ENCODE assay signal across 29 cellular contexts in the genomic region with DNA sequence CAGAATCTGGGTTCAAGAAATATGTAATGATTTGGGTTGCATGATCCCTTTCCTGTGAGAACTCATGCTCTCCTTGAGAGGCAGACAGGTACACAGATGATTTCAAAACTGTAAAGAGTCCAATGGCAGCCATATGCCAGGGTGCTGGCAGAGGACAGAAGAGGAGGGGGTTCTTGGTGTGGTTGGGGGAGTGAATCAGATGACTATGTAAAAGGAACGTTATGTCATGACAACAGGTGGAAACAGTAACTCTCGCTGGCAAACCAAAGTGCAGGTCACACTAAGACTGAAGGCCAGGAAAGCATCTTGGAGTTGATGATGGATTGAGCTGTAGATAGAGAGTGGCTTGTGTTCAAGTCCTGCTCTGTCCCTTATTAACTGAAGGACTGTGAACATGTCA. TPM values are rescaled to one million over a fixed set of nuclear protein-coding genes. Genes with fewer than 3 reads are reported as not detected.
A peak's percentile ranks its signal among the peaks of the same experiment; 100 is the strongest.
DNase-seq lines count a peak whose midpoint lies in the region; ATAC-seq, FAIRE-seq and TF ChIP-seq lines count a peak whose summit lies in the region.
"Had no signal": no experiment of that assay in that cellular context is flagged by ENCODE, and none has a peak within 500 bp of the region (broad histone marks: within the 10 kb centered on the region; RNA-seq: fewer than 3 reads in every experiment).

No MANE protein-coding gene starts in this region.

- TF ChIP-seq POLR2A in HepG2 (IDR thresholded peaks at IDR 0.05; ENCODE audit: insufficient read depth in 1 of 2, low read depth in 2 of 2, low read length in 2 of 2) (no peak), right lobe of liver (IDR thresholded peaks at IDR 0.05) (no peak)

- BruUV-seq in HepG2 (replicated peaks; lab: Mats Ljungman, UMichigan): no TSS peak

- intact Hi-C loops in HepG2 (cut with micrococcal nuclease; ENCODE audit: unreplicated experiment) (no loop called here), right lobe of liver (cut with DNase I) (no loop called here)

- no peaks in the 10 kb centered on the region for H3K27me3 Mint-ChIP-seq in progenitor cell of endocrine pancreas
- H3K27me3 Mint-ChIP-seq: CD4-positive, alpha-beta memory T cell; CD4-positive, CD25-positive, alpha-beta regulatory T cell had no signal

- H3K9ac ChIP-seq in HepG2 (ENCODE audit: insufficient read depth, low read depth, low read length) (no peak overlapping the region), SU-DHL-6 (ENCODE audit: low read length) (no peak overlapping the region)
- H3K9ac ChIP-seq: BLaER1 had no signal

- H3K36me3 Mint-ChIP-seq in progenitor cell of endocrine pancreas (ENCODE audit: insufficient read depth): no peaks in the 10 kb centered on the region
- H3K36me3 Mint-ChIP-seq: CD14-positive monocyte; CD4-positive, alpha-beta memory T cell; CD4-positive, CD25-positive, alpha-beta regulatory T cell; CD8-positive, alpha-beta memory T cell had no signal

- peaks cover 34% of the 10 kb centered on the region for H3F3A ChIP-seq in SU-DHL-6 (ENCODE audit: insufficient read depth)

- H4K20me1 ChIP-seq in HepG2 (ENCODE audit: insufficient read depth, low read length) (no peaks in the 10 kb centered on the region), SU-DHL-6 (ENCODE audit: low read depth, low read length) (no peaks in the 10 kb centered on the region)
- H4K20me1 ChIP-seq: BLaER1 had no signal

- no peaks in the 10 kb centered on the region for H3K27me3 ChIP-seq in HepG2 (ENCODE audit: control insufficient read depth in 1 of 2, insufficient read depth in 2 of 2, low read length in 2 of 2)
- no peaks in the 10 kb centered on the region for H3K27me3 ChIP-seq in right lobe of liver
- H3K27me3 ChIP-seq in SU-DHL-6 (ENCODE audit: low read length): no peaks in the 10 kb centered on the region
- H3K27me3 ChIP-seq: BE2C, BLaER1 had no signal

- no peak for TF ChIP-seq CTCF in HepG2 (CRISPR knock-in tag; IDR thresholded peaks at IDR 0.05)
- no peak for TF ChIP-seq CTCF in right lobe of liver (IDR thresholded peaks at IDR 0.05)
- no peak for TF ChIP-seq CTCF in SU-DHL-6 (IDR thresholded peaks at IDR 0.05; ENCODE audit: insufficient read depth, low read length, poor library complexity, severe bottlenecking)
- TF ChIP-seq CTCF in progenitor cell of endocrine pancreas (IDR thresholded peaks at IDR 0.05; ENCODE audit: unreplicated experiment): no peak

- no peaks in the 10 kb centered on the region for H3K79me2 ChIP-seq in HepG2 (ENCODE audit: insufficient read depth, low read length)
- no peaks in the 10 kb centered on the region for H3K79me2 ChIP-seq in SU-DHL-6 (ENCODE audit: insufficient read depth, low read length)

- H2AFZ ChIP-seq in HepG2 (ENCODE audit: low read length) (no peak overlapping the region), SU-DHL-6 (ENCODE audit: low read depth, low read length, severe bottlenecking) (no peak overlapping the region)

- CTCF ChIA-PET in HepG2 (lab: Yijun Ruan, JAX; ENCODE audit: low intra/inter-chr PET ratio, low total read pairs): no interaction called here

- H3K9me3 ChIP-seq in HepG2 (ENCODE audit: low read length) (no peaks in the 10 kb centered on the region), right lobe of liver (no peaks in the 10 kb centered on the region), SU-DHL-6 (ENCODE audit: insufficient read depth, low read length) (no peaks in the 10 kb centered on the region)
- H3K9me3 ChIP-seq: BE2C, BLaER1 had no signal

- no peaks in the 10 kb centered on the region for H3K9me3 Mint-ChIP-seq in progenitor cell of endocrine pancreas (ENCODE audit: low read depth)
- H3K9me3 Mint-ChIP-seq: CD4-positive, alpha-beta memory T cell; CD4-positive, CD25-positive, alpha-beta regulatory T cell; CD8-positive, alpha-beta memory T cell had no signal

- H3K36me3 ChIP-seq in HepG2 (replicated peaks in 1 of 2; ENCODE audit: control insufficient read depth in 1 of 2, insufficient read depth in 2 of 2, low read length in 2 of 2): peaks cover 20 to 77% of the 10 kb centered on the region in 2 experiments
- H3K36me3 ChIP-seq in right lobe of liver: no peaks in the 10 kb centered on the region
- peaks cover under 1% of the 10 kb centered on the region for H3K36me3 ChIP-seq in SU-DHL-6 (ENCODE audit: low read length)
- H3K36me3 ChIP-seq: BE2C, BLaER1 had no signal

- no peak overlapping the region for H3K4me3 Mint-ChIP-seq in progenitor cell of endocrine pancreas (ENCODE audit: low read depth)
- H3K4me3 Mint-ChIP-seq: CD14-positive monocyte; CD4-positive, alpha-beta memory T cell; CD4-positive, CD25-positive, alpha-beta regulatory T cell; CD8-positive, alpha-beta memory T cell had no signal

- H3K27ac Mint-ChIP-seq in progenitor cell of endocrine pancreas: peak overlapping the region; percentile 18
- H3K27ac Mint-ChIP-seq: CD14-positive monocyte; CD4-positive, alpha-beta memory T cell; CD4-positive, CD25-positive, alpha-beta regulatory T cell; CD8-positive, alpha-beta memory T cell had no signal

- no peak for TF ChIP-seq RAD21 in HepG2 (CRISPR knock-in tag; IDR thresholded peaks at IDR 0.05)

- no peak overlapping the region for H3K4me2 ChIP-seq in HepG2 (ENCODE audit: low read depth, low read length)
- no peak overlapping the region for H3K4me2 ChIP-seq in SU-DHL-6 (ENCODE audit: low read depth, low read length, poor library complexity, severe bottlenecking)
- H3K4me2 ChIP-seq: BLaER1 had no signal

- H3K4me1 ChIP-seq in HepG2 (ENCODE audit: insufficient read depth, low read length) (no peaks in the 10 kb centered on the region), right lobe of liver (no peaks in the 10 kb centered on the region)
- H3K4me1 ChIP-seq: BE2C, BLaER1 had no signal

- in situ Hi-C loops in HepG2 (cut with HindIII; ENCODE audit: extremely low pct_ligation_motif_present, low pct_unique_long_range_greater_than_20kb): loop anchor here (25.0 kb wide), 1 partner anchor 531 kb away; no protein-coding TSS in a partner anchor

- H3K4me1 Mint-ChIP-seq in progenitor cell of endocrine pancreas (ENCODE audit: low read depth): no peaks in the 10 kb centered on the region
- H3K4me1 Mint-ChIP-seq: CD14-positive monocyte; CD4-positive, alpha-beta memory T cell; CD4-positive, CD25-positive, alpha-beta regulatory T cell; CD8-positive, alpha-beta memory T cell had no signal

- H3K4me3 ChIP-seq in HepG2 (replicated peaks in 1 of 3; ENCODE audit: insufficient read depth in 1 of 3, low read depth in 2 of 3, low read length in 3 of 3) (no peak overlapping the region), right lobe of liver (no peak overlapping the region), SU-DHL-6 (ENCODE audit: insufficient read depth, low read length, poor library complexity, severe bottlenecking) (no peak overlapping the region)
- H3K4me3 ChIP-seq: BLaER1 had no signal

- TF ChIP-seq EP300 in HepG2 (IDR thresholded peaks at IDR 0.05; ENCODE audit: low read depth in 2 of 2, low read length in 2 of 2) (no peak), HepG2 (CRISPR knock-in tag; IDR thresholded peaks at IDR 0.05; ENCODE audit: borderline replicate concordance) (no peak)

- ATAC-seq in HepG2: no peak
- no peak for ATAC-seq in right lobe of liver
- ATAC-seq in HG02973 (IDR thresholded peaks at IDR 0.05; ENCODE audit: unreplicated experiment): no peak
- ATAC-seq in HG02970 (IDR thresholded peaks at IDR 0.05; ENCODE audit: low FRiP score, unreplicated experiment): no peak

- FAIRE-seq in HepG2 (lab: Jason Lieb, UNC): no peak
- FAIRE-seq: A204.1, G401.6, GM12891, GM19239 had no signal

- DNase-seq in HepG2 (ENCODE audit: low spot score): no peak
- DNase-seq in right lobe of liver: no peak
- DNase-seq in progenitor cell of endocrine pancreas (ENCODE audit: low spot score, unreplicated experiment): no peak
- no peak for DNase-seq in cortex of kidney (lab: John Stamatoyannopoulos, UW)
- DNase-seq: 8988T; ACHN; BE2C; C1 segment of cervical spinal cord; CD4-positive, alpha-beta memory T cell; CD4-positive, CD25-positive, alpha-beta regulatory T cell; CD8-positive, alpha-beta memory T cell; COR-L47; DMS 273 treated with DMSO at 0.1 percent for 48 hours; DMS153; DMS53; DMS79; DND-41; GF-D8 had no signal

- WGBS in HepG2 (ENCODE audit: low lambda C conversion rate): 90% methylated on average over 2 of the region's 2 CpGs
- whole genome bisulfite sequencing in right lobe of liver (ENCODE audit: insufficient coverage, low coverage, low lambda C conversion rate, missing lambda C conversion rate): 71% methylated on average over 2 of the region's 2 CpGs

- H3K9me2 ChIP-seq in SU-DHL-6 (replicated peaks; ENCODE audit: insufficient read depth, low read length): no peaks in the 10 kb centered on the region

- POLR2A ChIA-PET in HepG2 (lab: Yijun Ruan, JAX): no interaction called here

- H3K27ac ChIP-seq in HepG2 (ENCODE audit: extremely low read length, insufficient read depth, low read length) (no peak overlapping the region), right lobe of liver (no peak overlapping the region), SU-DHL-6 (ENCODE audit: low read depth, low read length) (peak overlapping the region; percentile 36)
- H3K27ac ChIP-seq: BLaER1 had no signal

RNA-seq across cellular contexts. Expression of a gene that starts 20.3 kb away (rescaled TPM):
- total RNA-seq in HepG2 (2016; rRNA removed; fragmentation: Illumina TruSeq; extraction: Trizol): not detected in 2 replicates
- not detected in 2 replicates for total RNA-seq in HepG2 (2016; cell fraction: cytosol; rRNA removed; fragmentation: Illumina TruSeq; extraction: Trizol; ENCODE audit: low read depth)
- total RNA-seq in HepG2 (2016; cell fraction: insoluble cytoplasmic fraction; rRNA removed; fragmentation: Illumina TruSeq; extraction: Trizol): not detected in 2 replicates
- total RNA-seq in HepG2 (2016; cell fraction: membrane; rRNA removed; fragmentation: Illumina TruSeq; extraction: Trizol): not detected in 2 replicates
- not detected in 2 replicates for total RNA-seq in HepG2 (2016; cell fraction: nucleus; rRNA removed; fragmentation: Illumina TruSeq; extraction: Trizol)
- 0.04 TPM in 1 of 2 replicates, not detected in the other for polyA plus RNA-seq in HepG2 (2011; rRNA removed)
- not detected in 2 replicates for polyA plus RNA-seq in HepG2 (2011; cell fraction: cytosol; rRNA removed)
- not detected in 2 replicates for polyA plus RNA-seq in HepG2 (2011; cell fraction: nucleus; rRNA removed)
- polyA plus RNA-seq in HepG2 (2012): 0.25 and 0.27 TPM in 2 replicates
- not detected in 2 replicates for polyA plus RNA-seq in HepG2 (2016; cell fraction: cytosol; fragmentation: Illumina TruSeq; extraction: Trizol; ENCODE audit: low read depth)
- not detected in 2 replicates for polyA plus RNA-seq in HepG2 (2016; cell fraction: insoluble cytoplasmic fraction; fragmentation: Illumina TruSeq; extraction: Trizol; ENCODE audit: low read depth)
- not detected in 2 replicates for polyA plus RNA-seq in HepG2 (2016; cell fraction: membrane; fragmentation: Illumina TruSeq; extraction: Trizol; ENCODE audit: low read depth)
- polyA plus RNA-seq in HepG2 (2016; cell fraction: nucleus; fragmentation: Illumina TruSeq; extraction: Trizol; ENCODE audit: insufficient read depth, low read depth): not detected in 2 replicates
- not detected in 2 replicates for polyA minus RNA-seq in HepG2 (2011; rRNA and poly(A)+ RNA removed; ENCODE audit: low replicate concordance)
- polyA minus RNA-seq in HepG2 (2011; cell fraction: cytosol; rRNA and poly(A)+ RNA removed): not detected in 2 replicates
- polyA minus RNA-seq in HepG2 (2011; cell fraction: nucleus; rRNA and poly(A)+ RNA removed): not detected in 2 replicates
- total RNA-seq in right lobe of liver: 1 to 10 TPM in 1 of 6 experiments, not detected in 5; 1.6 TPM
- total RNA-seq in progenitor cell of endocrine pancreas: not detected in 2 replicates
- total RNA-seq: A673; CD4-positive, alpha-beta memory T cell; CD4-positive, CD25-positive, alpha-beta regulatory T cell; CD8-positive, alpha-beta memory T cell had no signal
- polyA plus RNA-seq: CD14-positive monocyte; CD4-positive, alpha-beta memory T cell; CD4-positive, CD25-positive, alpha-beta regulatory T cell; CD8-positive, alpha-beta memory T cell had no signal

RNA-seq across cellular contexts. Expression of a gene that starts 29.9 kb away (rescaled TPM):
- not detected in 2 replicates for total RNA-seq in HepG2 (2016; rRNA removed; fragmentation: Illumina TruSeq; extraction: Trizol)
- total RNA-seq in HepG2 (2016; cell fraction: cytosol; rRNA removed; fragmentation: Illumina TruSeq; extraction: Trizol; ENCODE audit: low read depth): not detected in 2 replicates
- not detected in 2 replicates for total RNA-seq in HepG2 (2016; cell fraction: insoluble cytoplasmic fraction; rRNA removed; fragmentation: Illumina TruSeq; extraction: Trizol)
- not detected in 2 replicates for total RNA-seq in HepG2 (2016; cell fraction: membrane; rRNA removed; fragmentation: Illumina TruSeq; extraction: Trizol)
- total RNA-seq in HepG2 (2016; cell fraction: nucleus; rRNA removed; fragmentation: Illumina TruSeq; extraction: Trizol): not detected in 2 replicates
- polyA plus RNA-seq in HepG2 (2011; rRNA removed): not detected in 2 replicates
- polyA plus RNA-seq in HepG2 (2011; cell fraction: cytosol; rRNA removed): not detected in 2 replicates
- not detected in 2 replicates for polyA plus RNA-seq in HepG2 (2011; cell fraction: nucleus; rRNA removed)
- 0.12 and 0.30 TPM in 2 replicates for polyA plus RNA-seq in HepG2 (2012)
- polyA plus RNA-seq in HepG2 (2016; cell fraction: cytosol; fragmentation: Illumina TruSeq; extraction: Trizol; ENCODE audit: low read depth): not detected in 2 replicates
- not detected in 2 replicates for polyA plus RNA-seq in HepG2 (2016; cell fraction: insoluble cytoplasmic fraction; fragmentation: Illumina TruSeq; extraction: Trizol; ENCODE audit: low read depth)
- not detected in 2 replicates for polyA plus RNA-seq in HepG2 (2016; cell fraction: membrane; fragmentation: Illumina TruSeq; extraction: Trizol; ENCODE audit: low read depth)
- not detected in 2 replicates for polyA plus RNA-seq in HepG2 (2016; cell fraction: nucleus; fragmentation: Illumina TruSeq; extraction: Trizol; ENCODE audit: insufficient read depth, low read depth)
- not detected in 2 replicates for polyA minus RNA-seq in HepG2 (2011; rRNA and poly(A)+ RNA removed; ENCODE audit: low replicate concordance)
- polyA minus RNA-seq in HepG2 (2011; cell fraction: cytosol; rRNA and poly(A)+ RNA removed): not detected in 2 replicates
- polyA minus RNA-seq in HepG2 (2011; cell fraction: nucleus; rRNA and poly(A)+ RNA removed): not detected in 2 replicates
- total RNA-seq in right lobe of liver: not detected
- total RNA-seq in progenitor cell of endocrine pancreas: not detected in 2 replicates
- total RNA-seq: A673; CD4-positive, alpha-beta memory T cell; CD4-positive, CD25-positive, alpha-beta regulatory T cell; CD8-positive, alpha-beta memory T cell had no signal
- polyA plus RNA-seq: AG04450; CD14-positive monocyte; CD4-positive, alpha-beta memory T cell; CD4-positive, CD25-positive, alpha-beta regulatory T cell; CD8-positive, alpha-beta memory T cell had no signal

RNA-seq across cellular contexts. Expression of a gene that starts 43.8 kb away (rescaled TPM):
- 23.9 and 40.0 TPM in 2 replicates for total RNA-seq in HepG2 (2016; rRNA removed; fragmentation: Illumina TruSeq; extraction: Trizol)
- 13.2 and 15.3 TPM in 2 replicates for total RNA-seq in HepG2 (2016; cell fraction: cytosol; rRNA removed; fragmentation: Illumina TruSeq; extraction: Trizol; ENCODE audit: low read depth)
- total RNA-seq in HepG2 (2016; cell fraction: insoluble cytoplasmic fraction; rRNA removed; fragmentation: Illumina TruSeq; extraction: Trizol): 25.8 and 40.1 TPM in 2 replicates
- 15.4 and 17.9 TPM in 2 replicates for total RNA-seq in HepG2 (2016; cell fraction: membrane; rRNA removed; fragmentation: Illumina TruSeq; extraction: Trizol)
- 58.4 and 68.3 TPM in 2 replicates for total RNA-seq in HepG2 (2016; cell fraction: nucleus; rRNA removed; fragmentation: Illumina TruSeq; extraction: Trizol)
- polyA plus RNA-seq in HepG2 (2011; rRNA removed): 59.1 and 75.4 TPM in 2 replicates
- 27.6 and 37.9 TPM in 2 replicates for polyA plus RNA-seq in HepG2 (2011; cell fraction: cytosol; rRNA removed)
- polyA plus RNA-seq in HepG2 (2011; cell fraction: nucleus; rRNA removed): 71.7 and 72.3 TPM in 2 replicates
- 30.3 and 68.2 TPM in 2 replicates for polyA plus RNA-seq in HepG2 (2012)
- 2.9 TPM in 2 replicates for polyA plus RNA-seq in HepG2 (2016; cell fraction: cytosol; fragmentation: Illumina TruSeq; extraction: Trizol; ENCODE audit: low read depth)
- polyA plus RNA-seq in HepG2 (2016; cell fraction: insoluble cytoplasmic fraction; fragmentation: Illumina TruSeq; extraction: Trizol; ENCODE audit: low read depth): 21.0 and 21.2 TPM in 2 replicates
- 6.2 and 7.6 TPM in 2 replicates for polyA plus RNA-seq in HepG2 (2016; cell fraction: membrane; fragmentation: Illumina TruSeq; extraction: Trizol; ENCODE audit: low read depth)
- 70.2 and 71.4 TPM in 2 replicates for polyA plus RNA-seq in HepG2 (2016; cell fraction: nucleus; fragmentation: Illumina TruSeq; extraction: Trizol; ENCODE audit: insufficient read depth, low read depth)
- 21.7 TPM in 1 of 2 replicates, not detected in the other for polyA minus RNA-seq in HepG2 (2011; rRNA and poly(A)+ RNA removed; ENCODE audit: low replicate concordance)
- polyA minus RNA-seq in HepG2 (2011; cell fraction: cytosol; rRNA and poly(A)+ RNA removed): 24.9 and 25.1 TPM in 2 replicates
- polyA minus RNA-seq in HepG2 (2011; cell fraction: nucleus; rRNA and poly(A)+ RNA removed): 96.8 and 123 TPM in 2 replicates
- total RNA-seq in right lobe of liver: 1 to 10 TPM in 4 of 6 experiments, under 1 TPM in 2; 0.63 to 2.7 (median 1.5) TPM
- not detected in 2 replicates for total RNA-seq in progenitor cell of endocrine pancreas
- polyA plus RNA-seq: CD14-positive monocyte had no signal

RNA-seq across cellular contexts. Expression of a gene that starts 52.8 kb away (rescaled TPM):
- 30.0 and 34.9 TPM in 2 replicates for total RNA-seq in HepG2 (2016; rRNA removed; fragmentation: Illumina TruSeq; extraction: Trizol)
- total RNA-seq in HepG2 (2016; cell fraction: cytosol; rRNA removed; fragmentation: Illumina TruSeq; extraction: Trizol; ENCODE audit: low read depth): 4.1 and 4.9 TPM in 2 replicates
- 29.8 and 33.9 TPM in 2 replicates for total RNA-seq in HepG2 (2016; cell fraction: insoluble cytoplasmic fraction; rRNA removed; fragmentation: Illumina TruSeq; extraction: Trizol)
- 7.5 and 7.8 TPM in 2 replicates for total RNA-seq in HepG2 (2016; cell fraction: membrane; rRNA removed; fragmentation: Illumina TruSeq; extraction: Trizol)
- total RNA-seq in HepG2 (2016; cell fraction: nucleus; rRNA removed; fragmentation: Illumina TruSeq; extraction: Trizol): 66.7 and 78.1 TPM in 2 replicates
- 40.9 and 50.5 TPM in 2 replicates for polyA plus RNA-seq in HepG2 (2011; rRNA removed)
- polyA plus RNA-seq in HepG2 (2011; cell fraction: cytosol; rRNA removed): 15.3 and 20.2 TPM in 2 replicates
- 94.8 and 97.3 TPM in 2 replicates for polyA plus RNA-seq in HepG2 (2011; cell fraction: nucleus; rRNA removed)
- polyA plus RNA-seq in HepG2 (2012): 21.5 and 23.7 TPM in 2 replicates
- 0.52 and 0.68 TPM in 2 replicates for polyA plus RNA-seq in HepG2 (2016; cell fraction: cytosol; fragmentation: Illumina TruSeq; extraction: Trizol; ENCODE audit: low read depth)
- polyA plus RNA-seq in HepG2 (2016; cell fraction: insoluble cytoplasmic fraction; fragmentation: Illumina TruSeq; extraction: Trizol; ENCODE audit: low read depth): 16.2 TPM in 2 replicates
- polyA plus RNA-seq in HepG2 (2016; cell fraction: membrane; fragmentation: Illumina TruSeq; extraction: Trizol; ENCODE audit: low read depth): 1.6 and 1.9 TPM in 2 replicates
- 76.5 and 79.3 TPM in 2 replicates for polyA plus RNA-seq in HepG2 (2016; cell fraction: nucleus; fragmentation: Illumina TruSeq; extraction: Trizol; ENCODE audit: insufficient read depth, low read depth)
- 13.4 and 37.5 TPM in 2 replicates for polyA minus RNA-seq in HepG2 (2011; rRNA and poly(A)+ RNA removed; ENCODE audit: low replicate concordance)
- 23.4 and 24.8 TPM in 2 replicates for polyA minus RNA-seq in HepG2 (2011; cell fraction: cytosol; rRNA and poly(A)+ RNA removed)
- polyA minus RNA-seq in HepG2 (2011; cell fraction: nucleus; rRNA and poly(A)+ RNA removed): 152 and 168 TPM in 2 replicates
- 10 to 100 TPM in 4 of 6 experiments, 1 to 10 TPM in 2; 8.8 to 13.8 (median 11.0) TPM for total RNA-seq in right lobe of liver
- 36.2 and 39.4 TPM in 2 replicates for total RNA-seq in progenitor cell of endocrine pancreas
